In the genomic region with DNA sequence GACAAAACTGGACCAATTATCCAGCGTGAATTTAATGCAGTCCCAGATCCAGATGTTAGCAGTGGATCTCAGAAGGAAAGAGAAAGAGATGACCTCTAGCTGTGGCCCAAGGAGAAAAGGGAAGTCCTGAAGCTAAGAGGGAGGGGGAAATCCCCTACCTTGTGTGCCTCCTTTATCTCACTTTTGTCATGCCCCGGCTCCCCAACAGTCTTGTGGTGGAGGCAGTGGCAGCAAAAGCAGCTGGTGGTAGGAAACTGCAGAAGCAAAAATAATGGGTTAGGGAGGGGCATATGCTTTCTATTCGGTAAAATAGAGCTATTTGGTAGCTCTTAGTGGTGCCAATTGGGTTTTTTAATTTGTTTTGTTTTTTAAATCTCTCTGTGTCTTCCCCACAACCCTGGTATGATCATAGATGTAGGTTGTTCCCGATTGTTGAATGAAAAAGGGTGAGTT, we compare ENCODE assay signal across 8 cellular contexts. TPM values are rescaled to one million over a fixed set of nuclear protein-coding genes. Genes with fewer than 3 reads are reported as not detected.
DNase-seq lines count a peak whose midpoint lies in the region; ATAC-seq, FAIRE-seq and TF ChIP-seq lines count a peak whose summit lies in the region.

No MANE protein-coding gene starts in this region.

- CTCF ChIA-PET in CD8-positive, alpha-beta T cell (lab: Charles Lee), result interaction anchor here (1.2 kb wide), 1 partner anchor 36 kb away, joined by 7 read pairs; no protein-coding TSS in a partner anchor
- CTCF ChIA-PET in activated CD4-positive, alpha-beta T cell treated with anti-CD3 and anti-CD28 coated beads, Interleukin-2, amount 10 ng/mL, durations not matched to agents 7 days and 5 days (lab: Charles Lee), result interaction anchor here (0.8 to 2.7 kb wide), 12 partner anchors 9 to 123 kb away, joined by 3 to 17 read pairs (median 4); no protein-coding TSS in a partner anchor

- no peak overlapping the region for H3K4me3 ChIP-seq in CD8-positive, alpha-beta T cell (ENCODE audit: low read depth, low read length)

- POLR2A ChIA-PET in CD8-positive, alpha-beta T cell (lab: Charles Lee), result interaction anchor here (0.6 to 1.0 kb wide), 2 partner anchors 19 to 58 kb away, joined by 3 to 4 read pairs; no protein-coding TSS in a partner anchor
- POLR2A ChIA-PET in activated CD4-positive, alpha-beta T cell treated with anti-CD3 and anti-CD28 coated beads, Interleukin-2, amount 10 ng/mL, durations not matched to agents 7 days and 5 days (lab: Charles Lee), result interaction anchor here (0.6 to 1.5 kb wide), 3 partner anchors 19 to 1381 kb away, joined by 3 read pairs; no protein-coding TSS in a partner anchor

- intact Hi-C loops in CD8-positive, alpha-beta T cell (cut with DNase I, micrococcal nuclease), result no loop called here

- H3K4me1 Mint-ChIP-seq in CD8-positive, alpha-beta T cell (ENCODE audit: low read depth), result peaks cover 34% of the 10 kb centered on the region
- H3K4me1 Mint-ChIP-seq in activated CD4-positive, alpha-beta T cell treated with anti-CD3 and anti-CD28 coated beads, Interleukin-2, amount 10 ng/mL, durations not matched to agents 7 days and 5 days, result peaks cover 40% of the 10 kb centered on the region
- peaks cover 61% of the 10 kb centered on the region for H3K4me1 Mint-ChIP-seq in stimulated activated naive CD8-positive, alpha-beta T cell treated with anti-CD3 and anti-CD28 coated beads, Interleukin-15, Interleukin-2, amounts not matched to agents 100 ng/mL and 50 ng/mL, for 24 hours (ENCODE audit: low read depth)

- H3K36me3 ChIP-seq in CD8-positive, alpha-beta T cell (ENCODE audit: insufficient read depth, low read length), result no peaks in the 10 kb centered on the region

- H3K36me3 Mint-ChIP-seq in CD8-positive, alpha-beta T cell, result no peaks in the 10 kb centered on the region
- peaks cover 30% of the 10 kb centered on the region for H3K36me3 Mint-ChIP-seq in activated CD4-positive, alpha-beta T cell treated with anti-CD3 and anti-CD28 coated beads, Interleukin-2, amount 10 ng/mL, durations not matched to agents 7 days and 5 days (ENCODE audit: low read depth)
- peaks cover 24% of the 10 kb centered on the region for H3K36me3 Mint-ChIP-seq in stimulated activated naive CD8-positive, alpha-beta T cell treated with anti-CD3 and anti-CD28 coated beads, Interleukin-15, Interleukin-2, amounts not matched to agents 100 ng/mL and 50 ng/mL, for 24 hours (ENCODE audit: low read depth)

- peak overlapping the region; percentile 6 for H3K27ac Mint-ChIP-seq in CD8-positive, alpha-beta T cell
- H3K27ac Mint-ChIP-seq in activated CD4-positive, alpha-beta T cell treated with anti-CD3 and anti-CD28 coated beads, Interleukin-2, amount 10 ng/mL, durations not matched to agents 7 days and 5 days, result peak overlapping the region; percentile 90
- peak overlapping the region; percentile 85 for H3K27ac Mint-ChIP-seq in stimulated activated naive CD8-positive, alpha-beta T cell treated with anti-CD3 and anti-CD28 coated beads, Interleukin-15, Interleukin-2, amounts not matched to agents 100 ng/mL and 50 ng/mL, for 24 hours

- peak in 3 of 7 experiments; percentile 27 to 54 (median 44) for DNase-seq in CD8-positive, alpha-beta T cell
- DNase-seq in GM19239 (ENCODE audit: insufficient read length, low spot score) (peak; percentile 25), NCI-H187 treated with DMSO at 0.1 percent for 48 hours (lab: John Stamatoyannopoulos, UW) (no peak), NCI-H1105 (lab: John Stamatoyannopoulos, UW) (no peak)
- peak; percentile 70 for DNase-seq in activated CD4-positive, alpha-beta T cell treated with anti-CD3 and anti-CD28 coated beads, Interleukin-2, amount 10 ng/mL, durations not matched to agents 7 days and 5 days
- DNase-seq in effector CD8-positive, alpha-beta T cell (lab: John Stamatoyannopoulos, UW), result no peak

- H3K4me3 Mint-ChIP-seq in CD8-positive, alpha-beta T cell, result peak overlapping the region; percentile 23
- H3K4me3 Mint-ChIP-seq in activated CD4-positive, alpha-beta T cell treated with anti-CD3 and anti-CD28 coated beads, Interleukin-2, amount 10 ng/mL, durations not matched to agents 7 days and 5 days, result peak overlapping the region; percentile 73
- peak overlapping the region; percentile 75 for H3K4me3 Mint-ChIP-seq in stimulated activated naive CD8-positive, alpha-beta T cell treated with anti-CD3 and anti-CD28 coated beads, Interleukin-15, Interleukin-2, amounts not matched to agents 100 ng/mL and 50 ng/mL, for 24 hours

- H3K9me3 ChIP-seq in CD8-positive, alpha-beta T cell (ENCODE audit: low read length), result no peaks in the 10 kb centered on the region

- TF ChIP-seq CTCF in CD8-positive, alpha-beta T cell (IDR thresholded peaks at IDR 0.05), result no peak

- H3K27ac ChIP-seq in CD8-positive, alpha-beta T cell (ENCODE audit: low read depth, low read length), result no peak overlapping the region

- no peaks in the 10 kb centered on the region for H3K27me3 Mint-ChIP-seq in CD8-positive, alpha-beta T cell (ENCODE audit: low read depth)
- H3K27me3 Mint-ChIP-seq in activated CD4-positive, alpha-beta T cell treated with anti-CD3 and anti-CD28 coated beads, Interleukin-2, amount 10 ng/mL, durations not matched to agents 7 days and 5 days, result no peaks in the 10 kb centered on the region
- no peaks in the 10 kb centered on the region for H3K27me3 Mint-ChIP-seq in stimulated activated naive CD8-positive, alpha-beta T cell treated with anti-CD3 and anti-CD28 coated beads, Interleukin-15, Interleukin-2, amounts not matched to agents 100 ng/mL and 50 ng/mL, for 24 hours

- H3K27me3 ChIP-seq in CD8-positive, alpha-beta T cell (ENCODE audit: insufficient read depth, low read length), result no peaks in the 10 kb centered on the region

- FAIRE-seq in GM19239 (lab: Jason Lieb, UNC), result peak; percentile 100

- no peaks in the 10 kb centered on the region for H3K9me3 Mint-ChIP-seq in CD8-positive, alpha-beta T cell
- peaks cover 22% of the 10 kb centered on the region for H3K9me3 Mint-ChIP-seq in activated CD4-positive, alpha-beta T cell treated with anti-CD3 and anti-CD28 coated beads, Interleukin-2, amount 10 ng/mL, durations not matched to agents 7 days and 5 days
- no peaks in the 10 kb centered on the region for H3K9me3 Mint-ChIP-seq in stimulated activated naive CD8-positive, alpha-beta T cell treated with anti-CD3 and anti-CD28 coated beads, Interleukin-15, Interleukin-2, amounts not matched to agents 100 ng/mL and 50 ng/mL, for 24 hours

- peak; percentile 80 for ATAC-seq in CD8-positive, alpha-beta T cell
- ATAC-seq in HG03139 (IDR thresholded peaks at IDR 0.05; ENCODE audit: unreplicated experiment), result peak; percentile 97

- peaks cover 13% of the 10 kb centered on the region for H3K4me1 ChIP-seq in CD8-positive, alpha-beta T cell (ENCODE audit: insufficient read depth, low read length)

RNA-seq across cellular contexts. Expression of a gene that starts 56.5 kb away (rescaled TPM):
- 10 to 100 TPM; 11.2 to 16.5 TPM for total RNA-seq in CD8-positive, alpha-beta T cell
- total RNA-seq in activated CD4-positive, alpha-beta T cell treated with anti-CD3 and anti-CD28 coated beads, Interleukin-2, amount 10 ng/mL, durations not matched to agents 7 days and 5 days, result 10 to 100 TPM; 17.0 to 17.2 TPM

Comparison
In these comparisons a context has a peak if more than half of its experiments do, and no peak if none do; other contexts are left out.
1. DNase-seq: peak in GM19239 (single experiment) and activated CD4-positive, alpha-beta T cell treated with anti-CD3 and anti-CD28 coated beads, Interleukin-2, amount 10 ng/mL, durations not matched to agents 7 days and 5 days (single experiment); none in effector CD8-positive, alpha-beta T cell (single experiment), NCI-H187 treated with DMSO at 0.1 percent for 48 hours (single experiment) and NCI-H1105 (single experiment).
2. H3K27ac Mint-ChIP-seq: peak in every context shown above with its lines; median percentile 90 in activated CD4-positive, alpha-beta T cell treated with anti-CD3 and anti-CD28 coated beads, Interleukin-2, amount 10 ng/mL, durations not matched to agents 7 days and 5 days; 85 in stimulated activated naive CD8-positive, alpha-beta T cell treated with anti-CD3 and anti-CD28 coated beads, Interleukin-15, Interleukin-2, amounts not matched to agents 100 ng/mL and 50 ng/mL, for 24 hours; 6 in CD8-positive, alpha-beta T cell.
3. H3K4me3 Mint-ChIP-seq: peak in every context shown above with its lines; median percentile 75 in stimulated activated naive CD8-positive, alpha-beta T cell treated with anti-CD3 and anti-CD28 coated beads, Interleukin-15, Interleukin-2, amounts not matched to agents 100 ng/mL and 50 ng/mL, for 24 hours; 73 in activated CD4-positive, alpha-beta T cell treated with anti-CD3 and anti-CD28 coated beads, Interleukin-2, amount 10 ng/mL, durations not matched to agents 7 days and 5 days; 23 in CD8-positive, alpha-beta T cell.